16 cellular contexts compared by ENCODE assay signal in genomic region chr2:172571245-172571644, GRCh38. TPM values are rescaled to one million over a fixed set of nuclear protein-coding genes. Genes with fewer than 3 reads are reported as not detected.
DNase-seq lines count a peak whose midpoint lies in the region; ATAC-seq, FAIRE-seq and TF ChIP-seq lines count a peak whose summit lies in the region.
"Had no signal": no experiment of that assay in that cellular context is flagged by ENCODE, and none has a peak within 500 bp of the region (broad histone marks: within the 10 kb centered on the region; RNA-seq: fewer than 3 reads in every experiment).

No MANE protein-coding gene starts in this region.

- intact Hi-C loops in HepG2 (cut with micrococcal nuclease; ENCODE audit: unreplicated experiment), result no loop called here

- TF ChIP-seq POLR2A in HepG2 (IDR thresholded peaks at IDR 0.05; ENCODE audit: insufficient read depth in 1 of 2, low read depth in 2 of 2, low read length in 2 of 2), result peak; percentile 46 to 59; a peak in 3 of 4 replicates

- H3K4me1 ChIP-seq in HepG2 (ENCODE audit: insufficient read depth, low read length), result peaks cover 45% of the 10 kb centered on the region

- H3K9me3 ChIP-seq in HepG2 (ENCODE audit: low read length), result peaks cover 16% of the 10 kb centered on the region; the same call in 1 of the 2 replicates

- peaks cover 20 to 79% of the 10 kb centered on the region in 2 experiments for H3K36me3 ChIP-seq in HepG2 (replicated peaks in 1 of 2; ENCODE audit: control insufficient read depth in 1 of 2, insufficient read depth in 2 of 2, low read length in 2 of 2)

- ATAC-seq in HepG2, result peak; percentile 90
- ATAC-seq: GM23338, HCT116 had no signal

- no peaks in the 10 kb centered on the region for H3K27me3 ChIP-seq in HepG2 (ENCODE audit: control insufficient read depth in 1 of 2, insufficient read depth in 2 of 2, low read length in 2 of 2)

- peaks cover 60% of the 10 kb centered on the region for H4K20me1 ChIP-seq in HepG2 (ENCODE audit: insufficient read depth, low read length)

- peak; percentile 8 for FAIRE-seq in HepG2 (lab: Jason Lieb, UNC)
- FAIRE-seq: GM12891, GM18507 had no signal

- TF ChIP-seq CTCF in HepG2 (CRISPR knock-in tag; IDR thresholded peaks at IDR 0.05), result no peak

- H3K79me2 ChIP-seq in HepG2 (ENCODE audit: insufficient read depth, low read length), result peaks cover 49% of the 10 kb centered on the region

- no TSS peak for BruUV-seq in HepG2 (replicated peaks; lab: Mats Ljungman, UMichigan)

- CTCF ChIA-PET in HepG2 (lab: Yijun Ruan, JAX; ENCODE audit: low intra/inter-chr PET ratio, low total read pairs), result no interaction called here

- H2AFZ ChIP-seq in HepG2 (ENCODE audit: low read length), result no peak overlapping the region
- H2AFZ ChIP-seq: GM23338 had no signal

- DNase-seq in NCI-H748 (lab: John Stamatoyannopoulos, UW; ENCODE audit: unreplicated experiment), result peak; percentile 56
- no peak for DNase-seq in NCI-H748 treated with DMSO at 0.1 percent for 48 hours (lab: John Stamatoyannopoulos, UW)
- peak; percentile 20 for DNase-seq in NCI-H345 (lab: John Stamatoyannopoulos, UW)
- DNase-seq in NCI-H345 treated with DMSO at 0.1 percent for 48 hours (lab: John Stamatoyannopoulos, UW; ENCODE audit: unreplicated experiment), result peak; percentile 19
- DNase-seq in HepG2 (ENCODE audit: low spot score), result peak; percentile 56
- DNase-seq in EL, result no peak
- DNase-seq: C1 segment of cervical spinal cord; Calu3; CD4-positive, alpha-beta memory T cell; DMS79; GF-D8; H9 had no signal

- peak overlapping the region; percentile 48 for H3K27ac ChIP-seq in HepG2 (ENCODE audit: extremely low read length, insufficient read depth, low read length)

- in situ Hi-C loops in HepG2 (cut with HindIII; ENCODE audit: extremely low pct_ligation_motif_present, low pct_unique_long_range_greater_than_20kb), result no loop called here

- H3K9ac ChIP-seq in HepG2 (ENCODE audit: insufficient read depth, low read depth, low read length), result no peak overlapping the region

- TF ChIP-seq EP300 in HepG2 (IDR thresholded peaks at IDR 0.05; ENCODE audit: low read depth in 2 of 2, low read length in 2 of 2) (no peak), HepG2 (CRISPR knock-in tag; IDR thresholded peaks at IDR 0.05; ENCODE audit: borderline replicate concordance) (no peak)

- 0 out of 2 replicates have a peak, but pooled peaks have one; percentile 16 for TF ChIP-seq RAD21 in HepG2 (CRISPR knock-in tag; IDR thresholded peaks at IDR 0.05)

- no peak overlapping the region for H3K4me3 ChIP-seq in HepG2 (replicated peaks in 1 of 3; ENCODE audit: insufficient read depth in 1 of 3, low read depth in 2 of 3, low read length in 3 of 3)
- H3K4me3 ChIP-seq: GM23338 had no signal

- POLR2A ChIA-PET in HepG2 (lab: Yijun Ruan, JAX), result no interaction called here

- H3K4me2 ChIP-seq in HepG2 (ENCODE audit: low read depth, low read length), result no peak overlapping the region
- H3K4me2 ChIP-seq: GM23338 had no signal

TF ChIP-seq in HepG2, 621 proteins besides CTCF, POLR2A, EP300 and RAD21 (continues in another document):
- no peak for TF ChIP-seq MBNL3 (CRISPR knock-in tag; conservative IDR thresholded peaks at IDR 0.05)
- TF ChIP-seq ZNF460 (CRISPR knock-in tag; IDR thresholded peaks at IDR 0.05; ENCODE audit: borderline replicate concordance), result no peak
- peak; percentile 52 for TF ChIP-seq TEAD3 (CRISPR knock-in tag; optimal IDR thresholded peaks at IDR 0.05; ENCODE audit: borderline replicate concordance)
- no peak for TF ChIP-seq MYNN (CRISPR knock-in tag; IDR thresholded peaks at IDR 0.05; ENCODE audit: low read depth)
- TF ChIP-seq ZSCAN9 (CRISPR knock-in tag; IDR thresholded peaks at IDR 0.05; ENCODE audit: borderline replicate concordance), result no peak
- no peak for TF ChIP-seq ZFP36L2 (CRISPR knock-in tag; IDR thresholded peaks at IDR 0.05)
- TF ChIP-seq MBD4 (IDR thresholded peaks at IDR 0.05; ENCODE audit: borderline replicate concordance, low read length), result peak; percentile 83; the same call in 1 of the 2 replicates
- peak; percentile 59 for TF ChIP-seq HNF4A (CRISPR knock-in tag; IDR thresholded peaks at IDR 0.05)
- TF ChIP-seq HOXA7 (CRISPR knock-in tag; IDR thresholded peaks at IDR 0.05), result no peak
- 0 out of 2 replicates have a peak, but pooled peaks have one; percentile 21 for TF ChIP-seq NCOR1 (IDR thresholded peaks at IDR 0.05; ENCODE audit: borderline replicate concordance, low read length)
- TF ChIP-seq ZNF644 (CRISPR knock-in tag; IDR thresholded peaks at IDR 0.05; ENCODE audit: low read depth), result 0 out of 2 replicates have a peak, but pooled peaks have one; percentile 20
- TF ChIP-seq DR1 (CRISPR knock-in tag; IDR thresholded peaks at IDR 0.05), result no peak
- peak; percentile 42; the same call in 1 of the 2 replicates for TF ChIP-seq RXRB (CRISPR knock-in tag; IDR thresholded peaks at IDR 0.05; ENCODE audit: borderline replicate concordance)
- no peak for TF ChIP-seq ZNF367 (CRISPR knock-in tag; IDR thresholded peaks at IDR 0.05; ENCODE audit: borderline replicate concordance)
- TF ChIP-seq ZNF674 (CRISPR knock-in tag; IDR thresholded peaks at IDR 0.05; ENCODE audit: low read depth), result no peak
- TF ChIP-seq SALL1 (CRISPR knock-in tag; IDR thresholded peaks at IDR 0.05), result peak; percentile 59
- peak; percentile 28; the same call in 1 of the 2 replicates for TF ChIP-seq TBX2 (CRISPR knock-in tag; IDR thresholded peaks at IDR 0.05; ENCODE audit: borderline replicate concordance)
- TF ChIP-seq, protein P1, sequence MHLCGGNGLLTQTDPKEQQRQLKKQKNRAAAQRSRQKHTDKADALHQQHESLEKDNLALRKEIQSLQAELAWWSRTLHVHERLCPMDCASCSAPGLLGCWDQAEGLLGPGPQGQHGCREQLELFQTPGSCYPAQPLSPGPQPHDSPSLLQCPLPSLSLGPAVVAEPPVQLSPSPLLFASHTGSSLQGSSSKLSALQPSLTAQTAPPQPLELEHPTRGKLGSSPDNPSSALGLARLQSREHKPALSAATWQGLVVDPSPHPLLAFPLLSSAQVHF (CRISPR knock-in tag; IDR thresholded peaks at IDR 0.05), result no peak
- no peak for TF ChIP-seq ZNF232 (CRISPR knock-in tag; IDR thresholded peaks at IDR 0.05; ENCODE audit: borderline replicate concordance)
- TF ChIP-seq THYN1 (CRISPR knock-in tag; IDR thresholded peaks at IDR 0.05; ENCODE audit: borderline replicate concordance, low read depth), result no peak
- 0 out of 2 replicates have a peak, but pooled peaks have one; percentile 22 for TF ChIP-seq HDAC2 (CRISPR knock-in tag; IDR thresholded peaks at IDR 0.05)
- no peak for TF ChIP-seq PHF20 (CRISPR knock-in tag; IDR thresholded peaks at IDR 0.05)
- TF ChIP-seq POLR2AphosphoS2 (IDR thresholded peaks at IDR 0.05; ENCODE audit: low read depth, low read length), result 0 out of 2 replicates have a peak, but pooled peaks have one; percentile 30
- TF ChIP-seq THAP11 (CRISPR knock-in tag; IDR thresholded peaks at IDR 0.05), result no peak
- TF ChIP-seq ZBTB38 (CRISPR knock-in tag; IDR thresholded peaks at IDR 0.05), result no peak
- peak; percentile 99 for TF ChIP-seq RBM22 (optimal IDR thresholded peaks at IDR 0.05; ENCODE audit: low read length)

RNA-seq across cellular contexts. Expression of gene PDK1, which starts 15.4 kb away (rescaled TPM):
- total RNA-seq in HepG2 (2016; rRNA removed; fragmentation: Illumina TruSeq; extraction: Trizol), result 11.9 and 12.0 TPM in 2 replicates
- total RNA-seq in HepG2 (2016; cell fraction: cytosol; rRNA removed; fragmentation: Illumina TruSeq; extraction: Trizol; ENCODE audit: low read depth), result 14.8 and 16.0 TPM in 2 replicates
- 11.1 and 15.0 TPM in 2 replicates for total RNA-seq in HepG2 (2016; cell fraction: insoluble cytoplasmic fraction; rRNA removed; fragmentation: Illumina TruSeq; extraction: Trizol)
- total RNA-seq in HepG2 (2016; cell fraction: membrane; rRNA removed; fragmentation: Illumina TruSeq; extraction: Trizol), result 5.0 and 6.4 TPM in 2 replicates
- total RNA-seq in HepG2 (2016; cell fraction: nucleus; rRNA removed; fragmentation: Illumina TruSeq; extraction: Trizol), result 14.8 and 15.2 TPM in 2 replicates
- polyA plus RNA-seq in HepG2 (2011; rRNA removed), result 84.7 and 96.9 TPM in 2 replicates
- 30.7 and 32.7 TPM in 2 replicates for polyA plus RNA-seq in HepG2 (2011; cell fraction: cytosol; rRNA removed)
- polyA plus RNA-seq in HepG2 (2011; cell fraction: nucleus; rRNA removed), result 67.8 and 93.1 TPM in 2 replicates
- polyA plus RNA-seq in HepG2 (2012), result 25.5 and 44.1 TPM in 2 replicates
- 0.77 and 0.79 TPM in 2 replicates for polyA plus RNA-seq in HepG2 (2016; cell fraction: cytosol; fragmentation: Illumina TruSeq; extraction: Trizol; ENCODE audit: low read depth)
- polyA plus RNA-seq in HepG2 (2016; cell fraction: insoluble cytoplasmic fraction; fragmentation: Illumina TruSeq; extraction: Trizol; ENCODE audit: low read depth), result 7.5 and 10.2 TPM in 2 replicates
- polyA plus RNA-seq in HepG2 (2016; cell fraction: membrane; fragmentation: Illumina TruSeq; extraction: Trizol; ENCODE audit: low read depth), result 2.4 and 2.7 TPM in 2 replicates
- 10.4 and 11.5 TPM in 2 replicates for polyA plus RNA-seq in HepG2 (2016; cell fraction: nucleus; fragmentation: Illumina TruSeq; extraction: Trizol; ENCODE audit: insufficient read depth, low read depth)
- polyA minus RNA-seq in HepG2 (2011; rRNA and poly(A)+ RNA removed; ENCODE audit: low replicate concordance), result 33.6 and 117 TPM in 2 replicates
- polyA minus RNA-seq in HepG2 (2011; cell fraction: cytosol; rRNA and poly(A)+ RNA removed), result 65.8 and 77.1 TPM in 2 replicates
- 205 and 237 TPM in 2 replicates for polyA minus RNA-seq in HepG2 (2011; cell fraction: nucleus; rRNA and poly(A)+ RNA removed)

Comparison
In these comparisons a context has a peak if more than half of its experiments do, and no peak if none do; other contexts are left out.
1. DNase-seq: peak in NCI-H748 (single experiment), NCI-H345 (single experiment), NCI-H345 treated with DMSO at 0.1 percent for 48 hours (single experiment) and HepG2 (single experiment); none in NCI-H748 treated with DMSO at 0.1 percent for 48 hours (single experiment) and EL (single experiment).